8 cellular contexts compared by ENCODE assay signal in genomic region chr20:35991142-35991771, GRCh38.
A peak's percentile ranks its signal among the peaks of the same experiment; 100 is the strongest.
DNase-seq lines count a peak whose midpoint lies in the region; ATAC-seq and TF ChIP-seq lines count a peak whose summit lies in the region.

No MANE protein-coding gene starts in this region.

- no peak overlapping the region for H3K4me2 ChIP-seq in KMS-11

- H3K4me1 Mint-ChIP-seq in activated naive CD4-positive, alpha-beta T cell treated with anti-CD3 and anti-CD28 coated beads, Interleukin-2, amount 10 ng/mL, durations not matched to agents 7 days and 5 days, result no peaks in the 10 kb centered on the region
- peaks cover 7% of the 10 kb centered on the region for H3K4me1 Mint-ChIP-seq in activated T-cell treated with anti-CD3 and anti-CD28 coated beads, Interleukin-2, amount 50 U/mL, for 24 hours (ENCODE audit: low read depth)

- no peak overlapping the region for H3K27ac ChIP-seq in KMS-11

- H3K9ac ChIP-seq in KMS-11, result no peak overlapping the region

- no peaks in the 10 kb centered on the region for H3K36me3 ChIP-seq in KMS-11 (ENCODE audit: insufficient read depth)

- H3K27me3 Mint-ChIP-seq in activated naive CD4-positive, alpha-beta T cell treated with anti-CD3 and anti-CD28 coated beads, Interleukin-2, amount 10 ng/mL, durations not matched to agents 7 days and 5 days, result peaks cover 32% of the 10 kb centered on the region
- H3K27me3 Mint-ChIP-seq in activated T-cell treated with anti-CD3 and anti-CD28 coated beads, Interleukin-2, amount 50 U/mL, for 24 hours, result peaks cover 8% of the 10 kb centered on the region

- ATAC-seq in HG03442 (IDR thresholded peaks at IDR 0.05; ENCODE audit: unreplicated experiment), result no peak

- no peak overlapping the region for H3K27ac Mint-ChIP-seq in activated naive CD4-positive, alpha-beta T cell treated with anti-CD3 and anti-CD28 coated beads, Interleukin-2, amount 10 ng/mL, durations not matched to agents 7 days and 5 days
- H3K27ac Mint-ChIP-seq in activated T-cell treated with anti-CD3 and anti-CD28 coated beads, Interleukin-2, amount 50 U/mL, for 24 hours, result no peak overlapping the region

- H3K9me3 Mint-ChIP-seq in activated naive CD4-positive, alpha-beta T cell treated with anti-CD3 and anti-CD28 coated beads, Interleukin-2, amount 10 ng/mL, durations not matched to agents 7 days and 5 days, result no peaks in the 10 kb centered on the region
- no peaks in the 10 kb centered on the region for H3K9me3 Mint-ChIP-seq in activated T-cell treated with anti-CD3 and anti-CD28 coated beads, Interleukin-2, amount 50 U/mL, for 24 hours

- H2AFZ ChIP-seq in KMS-11 (ENCODE audit: low read depth), result no peak overlapping the region

- peaks cover 33% of the 10 kb centered on the region for H3K4me1 ChIP-seq in KMS-11 (ENCODE audit: low read depth, poor library complexity, severe bottlenecking)

- no peaks in the 10 kb centered on the region for H4K20me1 ChIP-seq in KMS-11 (ENCODE audit: insufficient read depth)

- CTCF ChIA-PET in activated naive CD4-positive, alpha-beta T cell treated with anti-CD3 and anti-CD28 coated beads, Interleukin-2, amount 10 ng/mL, durations not matched to agents 7 days and 5 days (lab: Charles Lee), result interaction anchor here (0.7 to 8.7 kb wide), 12 partner anchors 10 to 332 kb away, joined by 3 to 226 read pairs (median 4); partner anchors contain the start of gene SCAND1

- H3K27me3 ChIP-seq in KMS-11 (ENCODE audit: insufficient read depth, low read depth), result no peaks in the 10 kb centered on the region

- DNase-seq in COR-L47 (lab: John Stamatoyannopoulos, UW), result peak; percentile 5
- DNase-seq in activated naive CD4-positive, alpha-beta T cell treated with anti-CD3 and anti-CD28 coated beads, Interleukin-2, amount 10 ng/mL, durations not matched to agents 7 days and 5 days, result peak; percentile 41
- DNase-seq in left kidney (ENCODE audit: low read depth, low spot score), result peak; percentile 42
- no peak for DNase-seq in activated T-cell treated with anti-CD3 and anti-CD28 coated beads, Interleukin-2, amount 50 U/mL, for 24 hours
- no peak for DNase-seq in NCI-H524 treated with DMSO at 0.1 percent for 48 hours (lab: John Stamatoyannopoulos, UW)
- DNase-seq in activated gamma-delta T cell treated with Interleukin-2 at 50 U/mL for 16 hours, result no peak

- TF ChIP-seq CTCF in KMS-11 (conservative IDR thresholded peaks at IDR 0.05; ENCODE audit: low read depth, low read length), result peak; percentile 69

- H3K4me3 Mint-ChIP-seq in activated naive CD4-positive, alpha-beta T cell treated with anti-CD3 and anti-CD28 coated beads, Interleukin-2, amount 10 ng/mL, durations not matched to agents 7 days and 5 days, result no peak overlapping the region
- H3K4me3 Mint-ChIP-seq in activated T-cell treated with anti-CD3 and anti-CD28 coated beads, Interleukin-2, amount 50 U/mL, for 24 hours, result no peak overlapping the region

- H3K79me2 ChIP-seq in KMS-11 (ENCODE audit: insufficient read depth, low read depth), result no peaks in the 10 kb centered on the region

- no peaks in the 10 kb centered on the region for H3K36me3 Mint-ChIP-seq in activated naive CD4-positive, alpha-beta T cell treated with anti-CD3 and anti-CD28 coated beads, Interleukin-2, amount 10 ng/mL, durations not matched to agents 7 days and 5 days
- no peaks in the 10 kb centered on the region for H3K36me3 Mint-ChIP-seq in activated T-cell treated with anti-CD3 and anti-CD28 coated beads, Interleukin-2, amount 50 U/mL, for 24 hours (ENCODE audit: low read depth)

- no peak overlapping the region for H3K4me3 ChIP-seq in KMS-11 (IDR thresholded peaks at IDR 0.05; ENCODE audit: insufficient read depth, low read depth, low read length)

Comparison
In these comparisons a context has a peak if more than half of its experiments do, and no peak if none do; other contexts are left out.
1. DNase-seq: peak in COR-L47 (single experiment), activated naive CD4-positive, alpha-beta T cell treated with anti-CD3 and anti-CD28 coated beads, Interleukin-2, amount 10 ng/mL, durations not matched to agents 7 days and 5 days (single experiment) and left kidney (single experiment); none in activated T-cell treated with anti-CD3 and anti-CD28 coated beads, Interleukin-2, amount 50 U/mL, for 24 hours (single experiment), NCI-H524 treated with DMSO at 0.1 percent for 48 hours (single experiment) and activated gamma-delta T cell treated with Interleukin-2 at 50 U/mL for 16 hours (single experiment).